ENCODE assay signal across 18 cellular contexts in genomic region chr9:131025953-131026858, GRCh38. TPM values are rescaled to one million over a fixed set of nuclear protein-coding genes. Genes with fewer than 3 reads are reported as not detected.
DNase-seq lines count a peak whose midpoint lies in the region; ATAC-seq and TF ChIP-seq lines count a peak whose summit lies in the region.
"Had no signal": no experiment of that assay in that cellular context is flagged by ENCODE, and none has a peak within 500 bp of the region (broad histone marks: within the 10 kb centered on the region; RNA-seq: fewer than 3 reads in every experiment).

No MANE protein-coding gene starts in this region.

- H3K4me1 Mint-ChIP-seq in GM23338 (peaks cover 7% of the 10 kb centered on the region), endodermal cell (peaks cover 1% of the 10 kb centered on the region), Caco-2 (ENCODE audit: low read depth, unreplicated experiment) (no peaks in the 10 kb centered on the region)
- H3K4me1 Mint-ChIP-seq: CD14-positive monocyte; CD8-positive, alpha-beta memory T cell had no signal

- TF ChIP-seq CTCF in GM23338 (conservative IDR thresholded peaks at IDR 0.05; ENCODE audit: low read depth in 2 of 2) (peak in 1 of 2 experiments; percentile 9; a peak in 1 of 4 replicates), endodermal cell (conservative IDR thresholded peaks at IDR 0.05) (no peak), sigmoid colon (IDR thresholded peaks at IDR 0.05) (no peak), Caco-2 (IDR thresholded peaks at IDR 0.05; ENCODE audit: insufficient read depth in 1 of 2, low read depth in 1 of 2, low read length in 1 of 2, severe bottlenecking in 1 of 2, unreplicated experiment in 1 of 2) (no peak)

- H3K79me2 ChIP-seq in GM23338 (replicated peaks; ENCODE audit: insufficient read depth) (no peaks in the 10 kb centered on the region), GM23248 (ENCODE audit: insufficient read depth) (no peaks in the 10 kb centered on the region)

- H3K9ac ChIP-seq in endodermal cell (ENCODE audit: extremely low read depth, low read length, poor library complexity, severe bottlenecking) (no peak overlapping the region), GM23248 (no peak overlapping the region)
- H3K9ac ChIP-seq: BLaER1 treated with 17β-estradiol and CSF1 and Interleukin-3, amounts not matched to agents 10 nM and 100 nM had no signal

- intact Hi-C loops in sigmoid colon (cut with DNase I) (no loop called here), Caco-2 (cut with micrococcal nuclease; ENCODE audit: unreplicated experiment) (no loop called here)

- no peaks in the 10 kb centered on the region for H4K20me1 ChIP-seq in GM23338 (replicated peaks; ENCODE audit: insufficient read depth)
- H4K20me1 ChIP-seq in GM23248 (ENCODE audit: insufficient read depth), result no peaks in the 10 kb centered on the region
- H4K20me1 ChIP-seq: BLaER1 treated with 17β-estradiol and CSF1 and Interleukin-3, amounts not matched to agents 10 nM and 100 nM had no signal

- POLR2A ChIA-PET in Caco-2 (lab: Charles Lee), result no interaction called here

- H3K9me3 Mint-ChIP-seq in GM23338 (no peaks in the 10 kb centered on the region), endodermal cell (no peaks in the 10 kb centered on the region), Caco-2 (ENCODE audit: unreplicated experiment) (no peaks in the 10 kb centered on the region)
- H3K9me3 Mint-ChIP-seq: CD14-positive monocyte; CD4-positive, alpha-beta T cell; CD8-positive, alpha-beta memory T cell; H9 had no signal

- no peaks in the 10 kb centered on the region for H3K9me3 ChIP-seq in endodermal cell (ENCODE audit: control insufficient read depth, low read length)
- no peaks in the 10 kb centered on the region for H3K9me3 ChIP-seq in sigmoid colon
- no peaks in the 10 kb centered on the region for H3K9me3 ChIP-seq in Caco-2
- H3K9me3 ChIP-seq in GM23248 (ENCODE audit: low read depth), result no peaks in the 10 kb centered on the region
- H3K9me3 ChIP-seq: BE2C; BLaER1 treated with 17β-estradiol and CSF1 and Interleukin-3, amounts not matched to agents 10 nM and 100 nM had no signal

- TF ChIP-seq POLR2A in sigmoid colon (IDR thresholded peaks at IDR 0.05), result no peak

- no peaks in the 10 kb centered on the region for H3K36me3 ChIP-seq in GM23338 (ENCODE audit: insufficient read depth)
- no peaks in the 10 kb centered on the region for H3K36me3 ChIP-seq in endodermal cell (ENCODE audit: control insufficient read depth, insufficient read depth, low read length)
- no peaks in the 10 kb centered on the region for H3K36me3 ChIP-seq in sigmoid colon
- no peaks in the 10 kb centered on the region for H3K36me3 ChIP-seq in Caco-2 (ENCODE audit: control insufficient read depth, insufficient read depth, low read length)
- no peaks in the 10 kb centered on the region for H3K36me3 ChIP-seq in GM23248 (ENCODE audit: low read depth)
- H3K36me3 ChIP-seq: BE2C; BLaER1 treated with 17β-estradiol and CSF1 and Interleukin-3, amounts not matched to agents 10 nM and 100 nM had no signal

- H3K4me2 ChIP-seq in GM23338 (no peak overlapping the region), GM23248 (ENCODE audit: unreplicated experiment) (no peak overlapping the region)
- H3K4me2 ChIP-seq: BLaER1 treated with 17β-estradiol and CSF1 and Interleukin-3, amounts not matched to agents 10 nM and 100 nM had no signal

- H3K27ac Mint-ChIP-seq in GM23338 (0 out of 2 replicates have a peak overlapping the region, but pooled peaks have one; percentile 90), endodermal cell (peak overlapping the region; percentile 62), Caco-2 (ENCODE audit: unreplicated experiment) (no peak overlapping the region)
- H3K27ac Mint-ChIP-seq: CD14-positive monocyte; CD4-positive, alpha-beta T cell; CD8-positive, alpha-beta memory T cell had no signal

- H3K4me1 ChIP-seq in GM23338 (ENCODE audit: insufficient read depth), result no peaks in the 10 kb centered on the region; the same call in 1 of the 2 replicates
- H3K4me1 ChIP-seq in endodermal cell (ENCODE audit: control insufficient read depth, insufficient read depth, low read length), result no peaks in the 10 kb centered on the region
- H3K4me1 ChIP-seq in sigmoid colon, result no peaks in the 10 kb centered on the region
- no peaks in the 10 kb centered on the region for H3K4me1 ChIP-seq in Caco-2
- H3K4me1 ChIP-seq in GM23248 (ENCODE audit: insufficient read depth), result no peaks in the 10 kb centered on the region
- H3K4me1 ChIP-seq: BE2C had no signal

- peak; percentile 36 for ATAC-seq in GM23338
- ATAC-seq: HCT116 had no signal

- CTCF ChIA-PET in Caco-2 (lab: Charles Lee), result interaction anchor here (1.4 kb wide), 1 partner anchor 20 kb away, joined by 3 read pairs; no protein-coding TSS in a partner anchor

- H3K36me3 Mint-ChIP-seq in GM23338 (ENCODE audit: low read depth) (no peaks in the 10 kb centered on the region), endodermal cell (ENCODE audit: low read depth) (peaks cover 5% of the 10 kb centered on the region), Caco-2 (ENCODE audit: insufficient read depth, unreplicated experiment) (no peaks in the 10 kb centered on the region)
- H3K36me3 Mint-ChIP-seq: CD14-positive monocyte; CD8-positive, alpha-beta memory T cell had no signal

- DNase-seq in GM23338 (ENCODE audit: low spot score) (no peak), endodermal cell (peak; percentile 43), sigmoid colon (peak; percentile 54), Caco-2 (no peak), AG08395 (ENCODE audit: low spot score) (no peak), GM23248 (no peak)
- DNase-seq: AML-193; BE2C; Calu3; CD4-positive, alpha-beta T cell; CD8-positive, alpha-beta memory T cell; DMS79 treated with DMSO at 0.1 percent for 48 hours; GF-D8; H9 had no signal

- H3K9me2 ChIP-seq in GM23338 (ENCODE audit: insufficient read depth) (no peaks in the 10 kb centered on the region), GM23248 (ENCODE audit: insufficient read depth) (no peaks in the 10 kb centered on the region)

- BruUV-seq in Caco-2 (replicated peaks; lab: Mats Ljungman, UMichigan), result no TSS peak

- H3K4me3 Mint-ChIP-seq in GM23338 (no peak overlapping the region), endodermal cell (no peak overlapping the region), Caco-2 (ENCODE audit: unreplicated experiment) (no peak overlapping the region)
- H3K4me3 Mint-ChIP-seq: CD14-positive monocyte; CD4-positive, alpha-beta T cell; CD8-positive, alpha-beta memory T cell; H9 had no signal

- no peak overlapping the region for H2AFZ ChIP-seq in GM23338
- H2AFZ ChIP-seq in GM23248, result no peak overlapping the region

- H3K27me3 ChIP-seq in GM23338 (ENCODE audit: insufficient read depth) (no peaks in the 10 kb centered on the region), endodermal cell (ENCODE audit: control insufficient read depth, insufficient read depth, low read length, poor library complexity, severe bottlenecking) (no peaks in the 10 kb centered on the region), sigmoid colon (peaks cover 0 to 8% (median 0%) of the 10 kb centered on the region in 3 donors), Caco-2 (replicated peaks; ENCODE audit: control insufficient read depth, insufficient read depth, low read length) (no peaks in the 10 kb centered on the region; the same call in 1 of the 2 replicates), GM23248 (replicated peaks; ENCODE audit: insufficient read depth) (peaks cover 7% of the 10 kb centered on the region; the same call in 1 of the 2 replicates)
- H3K27me3 ChIP-seq: BE2C had no signal

- H3K27me3 Mint-ChIP-seq in GM23338 (ENCODE audit: insufficient read depth, low read depth, poor library complexity) (peaks cover 8% of the 10 kb centered on the region), endodermal cell (ENCODE audit: insufficient read depth) (no peaks in the 10 kb centered on the region), Caco-2 (ENCODE audit: insufficient read depth, unreplicated experiment) (peaks cover 8% of the 10 kb centered on the region)

- no peaks in the 10 kb centered on the region for H3F3A ChIP-seq in GM23338 (replicated peaks; ENCODE audit: low read depth)
- peaks cover 2% of the 10 kb centered on the region; the same call in 1 of the 2 replicates for H3F3A ChIP-seq in GM23248 (ENCODE audit: insufficient read depth)

- H3K4me3 ChIP-seq in GM23338 (no peak overlapping the region), endodermal cell (ENCODE audit: low read length) (no peak overlapping the region), sigmoid colon (no peak overlapping the region), Caco-2 (ENCODE audit: low read depth, low read length) (no peak overlapping the region), GM23248 (no peak overlapping the region)
- H3K4me3 ChIP-seq: BLaER1 treated with 17β-estradiol and CSF1 and Interleukin-3, amounts not matched to agents 10 nM and 100 nM had no signal

- in situ Hi-C loops in GM23248 (cut with MboI), result no loop called here

- H3K27ac ChIP-seq in GM23338 (ENCODE audit: low read depth) (no peak overlapping the region), endodermal cell (ENCODE audit: low read depth, low read length) (no peak overlapping the region), sigmoid colon (no peak overlapping the region), GM23248 (no peak overlapping the region)
- H3K27ac ChIP-seq: BLaER1 treated with 17β-estradiol and CSF1 and Interleukin-3, amounts not matched to agents 10 nM and 100 nM had no signal

- 94 to 97% methylated on average over 22 to 40 of the region's 40 CpGs for WGBS in endodermal cell (ENCODE audit: insufficient coverage in 1 of 2, insufficient read length in 1 of 2), 2 experiments
- 91 to 93% methylated on average over 40 of the region's 40 CpGs for WGBS in sigmoid colon, 2 donors
- 87 to 88% methylated on average over 35 to 40 of the region's 40 CpGs for WGBS in GM23248 (ENCODE audit: low coverage in 1 of 2, low lambda C conversion rate in 2 of 2, missing lambda C conversion rate in 2 of 2), 2 experiments

- TF ChIP-seq EP300 in sigmoid colon (IDR thresholded peaks at IDR 0.05), result no peak

TF ChIP-seq in GM23338, 12 proteins besides CTCF, POLR2A, EP300 and RAD21:
- no peak for TF ChIP-seq ZNF114 (CRISPR knock-in tag; IDR thresholded peaks at IDR 0.05)
- no peak for TF ChIP-seq CREB1 (CRISPR knock-in tag; IDR thresholded peaks at IDR 0.05; ENCODE audit: low read depth)
- no peak for TF ChIP-seq STAT1 (IDR thresholded peaks at IDR 0.05; ENCODE audit: unreplicated experiment)

RNA-seq across cellular contexts. Expression of gene LAMC3, which starts 17.2 kb away (rescaled TPM):
- 19.2 and 27.4 TPM in 2 replicates for total RNA-seq in GM23338 (2014; rRNA removed; shearing (Covaris generic))
- polyA plus RNA-seq in GM23338 (2016; fragmentation: Nextera tagmentation; extraction: Ambion mirVana) (8.2 and 9.0 TPM in 2 replicates), sigmoid colon (1 to 10 TPM in 1 of 3 donors, under 1 TPM in 1, not detected in 1; 0.46 to 1.4 TPM), GM23248 (2016; fragmentation: Nextera tagmentation; extraction: Ambion mirVana) (not detected in 2 replicates)
- total RNA-seq in endodermal cell (10 to 100 TPM; 16.7 to 41.2 TPM), sigmoid colon (under 1 TPM in 3 of 4 donors, not detected in 1; under 0.01 to 0.55 (median 0.14) TPM), Caco-2 (2022) (0.36 and 0.44 TPM in 2 replicates)
- polyA plus RNA-seq in endodermal cell (2013, experiment 1 of 2), result 4.3 TPM
- polyA plus RNA-seq in endodermal cell (2013, experiment 2 of 2), result 4.6 TPM
- total RNA-seq in GM23248 (2014; rRNA removed; shearing (Covaris generic)), result not detected in 2 replicates
- total RNA-seq: Calu3 had no signal
- polyA plus RNA-seq: AG04450; CD14-positive monocyte; CD8-positive, alpha-beta memory T cell had no signal

Comparison
In these comparisons a context has a peak if more than half of its experiments do, and no peak if none do; other contexts are left out.
1. DNase-seq: peak in endodermal cell (single experiment) and sigmoid colon (single experiment); none in GM23338 (single experiment), Caco-2 (0 of 2), AG08395 (single experiment) and GM23248 (single experiment).
2. RNA of gene LAMC3, which starts 17.2 kb away (total RNA-seq): 16.7 to 41.2 TPM in endodermal cell and 19.2 to 27.4 TPM in GM23338; 0.36 to 0.44 TPM in Caco-2, under 0.01 to 0.55 TPM in sigmoid colon and not detected in GM23248; every median in the first group is over 10 times any median in the second.